ENCODE assay signal across 1 cellular context in genomic region chr2:11869423-11869991, GRCh38.
TF ChIP-seq lines count a peak whose summit lies in the region.

No MANE protein-coding gene starts in this region.

TF ChIP-seq in K562, 482 proteins besides CTCF, POLR2A, EP300 and RAD21 (continued from another document):
- no peak for TF ChIP-seq ZBTB26 (CRISPR knock-in tag; IDR thresholded peaks at IDR 0.05)
- no peak for TF ChIP-seq RBM22 (IDR thresholded peaks at IDR 0.05; ENCODE audit: low read depth, low read length, poor library complexity, severe bottlenecking)
- TF ChIP-seq RCOR1 (IDR thresholded peaks at IDR 0.05; ENCODE audit: borderline replicate concordance in 1 of 2, low read depth in 2 of 2, low read length in 2 of 2), result no peak
